In the genomic region with DNA sequence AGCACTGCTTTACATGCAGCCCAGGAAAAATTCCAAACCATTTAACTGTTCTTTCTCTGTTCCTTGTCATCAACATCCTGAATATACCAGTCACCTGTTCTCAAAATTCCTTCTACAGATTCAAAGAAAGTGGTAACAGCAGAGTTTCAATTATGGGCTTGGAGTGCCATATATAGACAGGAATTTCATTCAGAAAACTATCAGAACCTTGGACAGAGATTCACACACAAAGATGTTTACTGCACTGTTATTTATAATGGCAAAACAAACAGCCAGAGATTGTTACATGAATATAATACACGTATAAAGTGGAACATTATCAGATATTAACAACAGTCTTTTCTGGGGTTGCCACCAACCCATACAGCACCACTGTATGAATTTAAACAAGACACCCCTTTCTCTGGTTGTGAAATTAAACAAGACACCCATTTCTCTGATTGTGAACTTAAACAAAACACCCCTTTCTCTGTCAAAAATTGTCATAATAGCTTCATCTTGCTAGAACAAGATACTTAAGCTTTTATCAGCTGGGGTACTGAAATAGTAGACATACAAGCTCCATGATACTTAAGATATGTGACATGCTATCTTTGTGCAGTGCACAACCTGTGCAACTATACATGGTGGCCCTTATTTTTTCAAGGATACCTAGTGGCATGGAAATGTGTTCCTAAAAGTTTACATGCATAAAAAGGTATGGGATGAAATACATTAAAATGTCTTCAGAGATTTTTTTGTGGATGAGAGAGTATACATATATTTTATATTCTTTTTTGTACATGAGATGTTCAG, we compare ENCODE assay signal across 3 cellular contexts.
TF ChIP-seq lines count a peak whose summit lies in the region.

No MANE protein-coding gene starts in this region.

TF ChIP-seq in SK-N-SH, 30 proteins besides CTCF, POLR2A, EP300 and RAD21:
- no peak for TF ChIP-seq ELF1 (IDR thresholded peaks at IDR 0.05)
- TF ChIP-seq, protein P1, sequence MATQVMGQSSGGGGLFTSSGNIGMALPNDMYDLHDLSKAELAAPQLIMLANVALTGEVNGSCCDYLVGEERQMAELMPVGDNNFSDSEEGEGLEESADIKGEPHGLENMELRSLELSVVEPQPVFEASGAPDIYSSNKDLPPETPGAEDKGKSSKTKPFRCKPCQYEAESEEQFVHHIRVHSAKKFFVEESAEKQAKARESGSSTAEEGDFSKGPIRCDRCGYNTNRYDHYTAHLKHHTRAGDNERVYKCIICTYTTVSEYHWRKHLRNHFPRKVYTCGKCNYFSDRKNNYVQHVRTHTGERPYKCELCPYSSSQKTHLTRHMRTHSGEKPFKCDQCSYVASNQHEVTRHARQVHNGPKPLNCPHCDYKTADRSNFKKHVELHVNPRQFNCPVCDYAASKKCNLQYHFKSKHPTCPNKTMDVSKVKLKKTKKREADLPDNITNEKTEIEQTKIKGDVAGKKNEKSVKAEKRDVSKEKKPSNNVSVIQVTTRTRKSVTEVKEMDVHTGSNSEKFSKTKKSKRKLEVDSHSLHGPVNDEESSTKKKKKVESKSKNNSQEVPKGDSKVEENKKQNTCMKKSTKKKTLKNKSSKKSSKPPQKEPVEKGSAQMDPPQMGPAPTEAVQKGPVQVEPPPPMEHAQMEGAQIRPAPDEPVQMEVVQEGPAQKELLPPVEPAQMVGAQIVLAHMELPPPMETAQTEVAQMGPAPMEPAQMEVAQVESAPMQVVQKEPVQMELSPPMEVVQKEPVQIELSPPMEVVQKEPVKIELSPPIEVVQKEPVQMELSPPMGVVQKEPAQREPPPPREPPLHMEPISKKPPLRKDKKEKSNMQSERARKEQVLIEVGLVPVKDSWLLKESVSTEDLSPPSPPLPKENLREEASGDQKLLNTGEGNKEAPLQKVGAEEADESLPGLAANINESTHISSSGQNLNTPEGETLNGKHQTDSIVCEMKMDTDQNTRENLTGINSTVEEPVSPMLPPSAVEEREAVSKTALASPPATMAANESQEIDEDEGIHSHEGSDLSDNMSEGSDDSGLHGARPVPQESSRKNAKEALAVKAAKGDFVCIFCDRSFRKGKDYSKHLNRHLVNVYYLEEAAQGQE (IDR thresholded peaks at IDR 0.05; ENCODE audit: low read depth, low read length) = peak; percentile 74

TF ChIP-seq in SK-N-SH treated with all-trans-retinoic acid at 6 μM for 48 hours, 23 proteins besides CTCF, POLR2A, EP300 and RAD21:
- no peak for TF ChIP-seq GLIS3 (CRISPR knock-in tag; IDR thresholded peaks at IDR 0.05)
- TF ChIP-seq, protein P2, sequence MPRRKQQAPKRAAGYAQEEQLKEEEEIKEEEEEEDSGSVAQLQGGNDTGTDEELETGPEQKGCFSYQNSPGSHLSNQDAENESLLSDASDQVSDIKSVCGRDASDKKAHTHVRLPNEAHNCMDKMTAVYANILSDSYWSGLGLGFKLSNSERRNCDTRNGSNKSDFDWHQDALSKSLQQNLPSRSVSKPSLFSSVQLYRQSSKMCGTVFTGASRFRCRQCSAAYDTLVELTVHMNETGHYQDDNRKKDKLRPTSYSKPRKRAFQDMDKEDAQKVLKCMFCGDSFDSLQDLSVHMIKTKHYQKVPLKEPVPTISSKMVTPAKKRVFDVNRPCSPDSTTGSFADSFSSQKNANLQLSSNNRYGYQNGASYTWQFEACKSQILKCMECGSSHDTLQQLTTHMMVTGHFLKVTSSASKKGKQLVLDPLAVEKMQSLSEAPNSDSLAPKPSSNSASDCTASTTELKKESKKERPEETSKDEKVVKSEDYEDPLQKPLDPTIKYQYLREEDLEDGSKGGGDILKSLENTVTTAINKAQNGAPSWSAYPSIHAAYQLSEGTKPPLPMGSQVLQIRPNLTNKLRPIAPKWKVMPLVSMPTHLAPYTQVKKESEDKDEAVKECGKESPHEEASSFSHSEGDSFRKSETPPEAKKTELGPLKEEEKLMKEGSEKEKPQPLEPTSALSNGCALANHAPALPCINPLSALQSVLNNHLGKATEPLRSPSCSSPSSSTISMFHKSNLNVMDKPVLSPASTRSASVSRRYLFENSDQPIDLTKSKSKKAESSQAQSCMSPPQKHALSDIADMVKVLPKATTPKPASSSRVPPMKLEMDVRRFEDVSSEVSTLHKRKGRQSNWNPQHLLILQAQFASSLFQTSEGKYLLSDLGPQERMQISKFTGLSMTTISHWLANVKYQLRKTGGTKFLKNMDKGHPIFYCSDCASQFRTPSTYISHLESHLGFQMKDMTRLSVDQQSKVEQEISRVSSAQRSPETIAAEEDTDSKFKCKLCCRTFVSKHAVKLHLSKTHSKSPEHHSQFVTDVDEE (CRISPR knock-in tag; IDR thresholded peaks at IDR 0.05) = no peak
- TF ChIP-seq ARNTL (CRISPR knock-in tag; IDR thresholded peaks at IDR 0.05; ENCODE audit: borderline replicate concordance, low read depth) = no peak
- no peak for TF ChIP-seq ZNF8 (CRISPR knock-in tag; IDR thresholded peaks at IDR 0.05)
- no peak for TF ChIP-seq ZNF565 (CRISPR knock-in tag; conservative IDR thresholded peaks at IDR 0.05; ENCODE audit: low read depth)
- TF ChIP-seq, protein P3, sequence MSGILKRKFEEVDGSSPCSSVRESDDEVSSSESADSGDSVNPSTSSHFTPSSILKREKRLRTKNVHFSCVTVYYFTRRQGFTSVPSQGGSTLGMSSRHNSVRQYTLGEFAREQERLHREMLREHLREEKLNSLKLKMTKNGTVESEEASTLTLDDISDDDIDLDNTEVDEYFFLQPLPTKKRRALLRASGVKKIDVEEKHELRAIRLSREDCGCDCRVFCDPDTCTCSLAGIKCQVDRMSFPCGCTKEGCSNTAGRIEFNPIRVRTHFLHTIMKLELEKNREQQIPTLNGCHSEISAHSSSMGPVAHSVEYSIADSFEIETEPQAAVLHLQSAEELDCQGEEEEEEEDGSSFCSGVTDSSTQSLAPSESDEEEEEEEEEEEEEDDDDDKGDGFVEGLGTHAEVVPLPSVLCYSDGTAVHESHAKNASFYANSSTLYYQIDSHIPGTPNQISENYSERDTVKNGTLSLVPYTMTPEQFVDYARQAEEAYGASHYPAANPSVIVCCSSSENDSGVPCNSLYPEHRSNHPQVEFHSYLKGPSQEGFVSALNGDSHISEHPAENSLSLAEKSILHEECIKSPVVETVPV (CRISPR knock-in tag; IDR thresholded peaks at IDR 0.05) = no peak
- no peak for TF ChIP-seq ZC3H10 (CRISPR knock-in tag; IDR thresholded peaks at IDR 0.05)
- TF ChIP-seq, protein P4, sequence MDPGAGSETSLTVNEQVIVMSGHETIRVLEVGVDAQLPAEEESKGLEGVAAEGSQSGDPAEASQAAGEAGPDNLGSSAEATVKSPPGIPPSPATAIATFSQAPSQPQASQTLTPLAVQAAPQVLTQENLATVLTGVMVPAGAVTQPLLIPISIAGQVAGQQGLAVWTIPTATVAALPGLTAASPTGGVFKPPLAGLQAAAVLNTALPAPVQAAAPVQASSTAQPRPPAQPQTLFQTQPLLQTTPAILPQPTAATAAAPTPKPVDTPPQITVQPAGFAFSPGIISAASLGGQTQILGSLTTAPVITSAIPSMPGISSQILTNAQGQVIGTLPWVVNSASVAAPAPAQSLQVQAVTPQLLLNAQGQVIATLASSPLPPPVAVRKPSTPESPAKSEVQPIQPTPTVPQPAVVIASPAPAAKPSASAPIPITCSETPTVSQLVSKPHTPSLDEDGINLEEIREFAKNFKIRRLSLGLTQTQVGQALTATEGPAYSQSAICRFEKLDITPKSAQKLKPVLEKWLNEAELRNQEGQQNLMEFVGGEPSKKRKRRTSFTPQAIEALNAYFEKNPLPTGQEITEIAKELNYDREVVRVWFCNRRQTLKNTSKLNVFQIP (CRISPR knock-in tag; IDR thresholded peaks at IDR 0.05; ENCODE audit: borderline replicate concordance, low read depth) = no peak
- TF ChIP-seq ESRRG (CRISPR knock-in tag; IDR thresholded peaks at IDR 0.05) = no peak
- no peak for TF ChIP-seq SNAI2 (CRISPR knock-in tag; IDR thresholded peaks at IDR 0.05)

TF ChIP-seq in IMR-90, 13 proteins besides CTCF, POLR2A, EP300 and RAD21:
- TF ChIP-seq RFX5 (IDR thresholded peaks at IDR 0.05; ENCODE audit: low read depth, low read length) = no peak
